16 cellular contexts compared by ENCODE assay signal in the genomic region with DNA sequence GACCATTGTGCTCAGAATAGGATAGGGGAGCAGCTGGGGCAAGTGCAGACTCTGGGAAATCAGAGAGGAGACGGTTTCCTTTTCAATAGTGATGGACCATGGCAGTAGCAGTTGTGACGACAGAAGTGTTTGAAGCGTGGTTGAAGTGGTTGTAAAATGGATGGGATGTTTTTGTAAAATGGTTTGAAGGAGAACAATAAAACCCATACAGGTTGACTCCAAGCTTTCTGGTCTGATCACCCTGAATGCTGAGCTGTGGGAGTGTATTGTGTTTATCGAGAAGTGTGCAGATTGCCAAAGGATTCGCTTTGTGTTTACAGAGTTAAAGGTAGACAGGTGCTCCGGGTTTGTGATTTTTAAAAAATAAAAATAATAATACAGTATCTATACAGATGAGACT.
"Had no signal": no experiment of that assay in that cellular context is flagged by ENCODE, and none has a peak within 500 bp of the region (broad histone marks: within the 10 kb centered on the region; RNA-seq: fewer than 3 reads in every experiment).

No MANE protein-coding gene starts in this region.

- H3K4me1 Mint-ChIP-seq: activated B cell treated with CpG ODN at 0.5 μM for 24 hours; naive thymus-derived CD8-positive, alpha-beta T cell had no signal

- H3K27ac ChIP-seq: hepatocyte, thyroid gland had no signal

- DNase-seq: activated B cell treated with CpG ODN at 0.5 μM for 24 hours; activated CD4-positive, alpha-beta T cell treated with anti-CD3 and anti-CD28 coated beads for 48 hours; activated CD8-positive, alpha-beta memory T cell treated with anti-CD3 and anti-CD28 coated beads, Interleukin-2, amount 50 U/mL, for 4 hours; activated CD8-positive, alpha-beta T cell treated with anti-CD3 and anti-CD28 coated beads, Interleukin-2, amount 10 ng/mL, durations not matched to agents 7 days and 5 days; activated effector memory CD4-positive, alpha-beta T cell treated with anti-CD3 and anti-CD28 coated beads, Interleukin-2, amount 50 U/mL, for 16 hours; activated T-cell treated with anti-CD3 and anti-CD28 coated beads, Interleukin-2, amount 50 U/mL, for 48 hours; islet precursor cell; naive thymus-derived CD8-positive, alpha-beta T cell; posterior cingulate gyrus; retina; stimulated activated CD4-positive, alpha-beta T cell treated with anti-CD3 and anti-CD28 coated beads, Interleukin-15, amount 100 ng/mL, for 24 hours; stimulated activated CD4-positive, alpha-beta T cell treated with anti-CD3 and anti-CD28 coated beads, Interleukin-4, amount 100 ng/mL, for 1 hour; stimulated activated naive B cell treated with anti-CD40 and anti-IgM and Interleukin-4, amounts not matched to agents 10 μg/mL and 1 μg/mL and 100 μg/mL, for 72 hours; thyroid gland had no signal

- H3K36me3 ChIP-seq: thyroid gland had no signal

- H3K4me3 ChIP-seq: hepatocyte, thyroid gland had no signal

- H3K4me1 ChIP-seq: thyroid gland had no signal

- H3K4me3 Mint-ChIP-seq: activated B cell treated with CpG ODN at 0.5 μM for 24 hours; activated CD8-positive, alpha-beta T cell treated with anti-CD3 and anti-CD28 coated beads, Interleukin-2, amount 10 ng/mL, durations not matched to agents 7 days and 5 days; naive thymus-derived CD8-positive, alpha-beta T cell; stimulated activated naive B cell treated with anti-CD40 and anti-IgM and Interleukin-4, amounts not matched to agents 10 μg/mL and 1 μg/mL and 100 μg/mL, for 72 hours had no signal

- H3K27me3 ChIP-seq: hepatocyte, thyroid gland had no signal

- H3K27ac Mint-ChIP-seq: activated B cell treated with CpG ODN at 0.5 μM for 24 hours; activated CD8-positive, alpha-beta T cell treated with anti-CD3 and anti-CD28 coated beads, Interleukin-2, amount 10 ng/mL, durations not matched to agents 7 days and 5 days; activated naive CD4-positive, alpha-beta T cell treated with anti-CD3 and anti-CD28 coated beads, Interleukin-2, amount 50 U/mL, for 72 hours; naive thymus-derived CD8-positive, alpha-beta T cell; stimulated activated naive B cell treated with anti-CD40 and anti-IgM and Interleukin-4, amounts not matched to agents 10 μg/mL and 1 μg/mL and 100 μg/mL, for 72 hours had no signal

- H3K36me3 Mint-ChIP-seq: activated naive CD4-positive, alpha-beta T cell treated with anti-CD3 and anti-CD28 coated beads, Interleukin-2, amount 50 U/mL, for 72 hours; naive thymus-derived CD8-positive, alpha-beta T cell had no signal

- H3K9me3 ChIP-seq: thyroid gland had no signal
